9 cellular contexts compared by ENCODE assay signal in genomic region chr2:69781321-69782248, GRCh38. TPM values are rescaled to one million over a fixed set of nuclear protein-coding genes. Genes with fewer than 3 reads are reported as not detected.
DNase-seq lines count a peak whose midpoint lies in the region; ATAC-seq, FAIRE-seq and TF ChIP-seq lines count a peak whose summit lies in the region.
"Had no signal": no experiment of that assay in that cellular context is flagged by ENCODE, and none has a peak within 500 bp of the region (broad histone marks: within the 10 kb centered on the region; RNA-seq: fewer than 3 reads in every experiment).

No MANE protein-coding gene starts in this region.

- H3K9me3 ChIP-seq in ascending aorta (no peaks in the 10 kb centered on the region), pancreas (no peaks in the 10 kb centered on the region), BE2C (no peaks in the 10 kb centered on the region), GM23248 (ENCODE audit: low read depth) (no peaks in the 10 kb centered on the region)

- H3K4me1 ChIP-seq in ascending aorta: no peaks in the 10 kb centered on the region
- peaks cover 54 to 75% (median 75%) of the 10 kb centered on the region in 3 donors for H3K4me1 ChIP-seq in pancreas
- H3K4me1 ChIP-seq in BE2C: no peaks in the 10 kb centered on the region
- peaks cover 8% of the 10 kb centered on the region for H3K4me1 ChIP-seq in GM23248 (ENCODE audit: insufficient read depth)

- WGBS in pancreas, 2 donors: 5 to 13% methylated on average over 5 of the region's 5 CpGs
- 86 to 89% methylated on average over 5 of the region's 5 CpGs for WGBS in GM23248 (ENCODE audit: low coverage in 1 of 2, low lambda C conversion rate in 2 of 2, missing lambda C conversion rate in 2 of 2), 2 experiments

- intact Hi-C loops in ascending aorta (cut with DNase I) (no loop called here), pancreas (cut with DNase I) (no loop called here)

- no peaks in the 10 kb centered on the region for H3K27me3 ChIP-seq in ascending aorta
- H3K27me3 ChIP-seq in pancreas: no peaks in the 10 kb centered on the region
- no peaks in the 10 kb centered on the region for H3K27me3 ChIP-seq in BE2C
- H3K27me3 ChIP-seq in GM23248 (replicated peaks; ENCODE audit: insufficient read depth): no peaks in the 10 kb centered on the region

- H2AFZ ChIP-seq in GM23248: no peak overlapping the region

- H3K9ac ChIP-seq in GM23248: no peak overlapping the region

- peak; percentile 28 for DNase-seq in KBM-7
- DNase-seq in ascending aorta (ENCODE audit: low spot score in 2 of 2): no peak
- peak in 4 of 6 donors; percentile 45 to 83 (median 72) for DNase-seq in pancreas
- DNase-seq in BE2C: no peak
- no peak for DNase-seq in EL
- DNase-seq in GM23248: no peak
- DNase-seq in H4 (ENCODE audit: low spot score): no peak
- DNase-seq: activated T-cell treated with anti-CD3 and anti-CD28 coated beads, Interleukin-2, amount 50 U/mL, for 48 hours had no signal

- H3K36me3 ChIP-seq in ascending aorta (peaks cover 0 to 4% of the 10 kb centered on the region in 2 donors), pancreas (no peaks in the 10 kb centered on the region), BE2C (no peaks in the 10 kb centered on the region), GM23248 (ENCODE audit: low read depth) (no peaks in the 10 kb centered on the region; the same call in 1 of the 2 replicates)

- H3K4me3 ChIP-seq in ascending aorta: no peak overlapping the region
- H3K4me3 ChIP-seq in pancreas: no peak overlapping the region
- no peak overlapping the region for H3K4me3 ChIP-seq in BE2C (ENCODE audit: low read depth, low read length)
- no peak overlapping the region for H3K4me3 ChIP-seq in GM23248

- H3K4me2 ChIP-seq in GM23248 (ENCODE audit: unreplicated experiment): no peak overlapping the region

- in situ Hi-C loops in KBM-7 (cut with MboI; ENCODE audit: low pct_unique_long_range_greater_than_20kb, low sequenced_read_pairs) (no loop called here), GM23248 (cut with MboI) (no loop called here)

- H3K9me2 ChIP-seq in GM23248 (ENCODE audit: insufficient read depth): no peaks in the 10 kb centered on the region

- peak; percentile 79 for ATAC-seq in GM19324 (IDR thresholded peaks at IDR 0.05; ENCODE audit: low FRiP score, unreplicated experiment)
- peak; percentile 76 to 85 (median 84) for ATAC-seq in pancreas

- TF ChIP-seq CTCF in ascending aorta (IDR thresholded peaks at IDR 0.05) (no peak), pancreas (IDR thresholded peaks at IDR 0.05) (no peak), BE2C (IDR thresholded peaks at IDR 0.05; ENCODE audit: low read depth, low read length) (no peak)

- H3K79me2 ChIP-seq in GM23248 (ENCODE audit: insufficient read depth): no peaks in the 10 kb centered on the region; the same call in 1 of the 2 replicates

- FAIRE-seq in pancreas (lab: Jason Lieb, UNC): no peak

- H4K20me1 ChIP-seq in GM23248 (ENCODE audit: insufficient read depth): no peaks in the 10 kb centered on the region

- H3K27ac ChIP-seq in ascending aorta: peak overlapping the region; percentile 8 to 10
- H3K27ac ChIP-seq in pancreas: peak overlapping the region; percentile 9 to 75 (median 67)
- no peak overlapping the region for H3K27ac ChIP-seq in GM23248

- H3F3A ChIP-seq in GM23248 (ENCODE audit: insufficient read depth): no peaks in the 10 kb centered on the region

RNA-seq across cellular contexts. Expression of gene ANXA4, which starts 39.7 kb away (rescaled TPM):
- 29.1 TPM for total RNA-seq in ascending aorta
- 100 to 1,000 TPM; 338 to 762 (median 463) TPM for total RNA-seq in pancreas
- 100 to 1,000 TPM; 215 to 540 TPM for polyA plus RNA-seq in pancreas
- polyA plus RNA-seq in BE2C (2012; ENCODE audit: insufficient read depth, insufficient read length, low read depth): 4.1 TPM
- 31.0 and 35.7 TPM in 2 replicates for total RNA-seq in GM23248 (2014; rRNA removed; shearing (Covaris generic))
- polyA plus RNA-seq in GM23248 (2016; fragmentation: Nextera tagmentation; extraction: Ambion mirVana): 113 and 122 TPM in 2 replicates
- total RNA-seq in H4 (2014; rRNA removed; shearing (Covaris generic)): 9.8 and 19.8 TPM in 2 replicates

RNA-seq across cellular contexts. Expression of gene GMCL1, which starts 47.9 kb away (rescaled TPM):
- total RNA-seq in ascending aorta (10.4 TPM), pancreas (10 to 100 TPM in 2 of 6 donors, 1 to 10 TPM in 4; 9.2 to 15.4 (median 9.4) TPM)
- polyA plus RNA-seq in pancreas (10 to 100 TPM in 1 of 2 donors, 1 to 10 TPM in 1; 7.6 to 12.9 TPM), GM23248 (2016; fragmentation: Nextera tagmentation; extraction: Ambion mirVana) (13.8 and 14.5 TPM in 2 replicates)
- 6.6 TPM for polyA plus RNA-seq in BE2C (2012; ENCODE audit: insufficient read depth, insufficient read length, low read depth)
- total RNA-seq in GM23248 (2014; rRNA removed; shearing (Covaris generic)): 9.6 and 15.7 TPM in 2 replicates
- total RNA-seq in H4 (2014; rRNA removed; shearing (Covaris generic)): 3.1 and 7.5 TPM in 2 replicates

Comparison
In these comparisons a context has a peak if more than half of its experiments do, and no peak if none do; other contexts are left out.
1. DNase-seq: peak in KBM-7 (single experiment) and pancreas (4 of 6); none in ascending aorta (0 of 2), BE2C (single experiment), EL (single experiment), GM23248 (single experiment) and H4 (single experiment).